In the genomic region with DNA sequence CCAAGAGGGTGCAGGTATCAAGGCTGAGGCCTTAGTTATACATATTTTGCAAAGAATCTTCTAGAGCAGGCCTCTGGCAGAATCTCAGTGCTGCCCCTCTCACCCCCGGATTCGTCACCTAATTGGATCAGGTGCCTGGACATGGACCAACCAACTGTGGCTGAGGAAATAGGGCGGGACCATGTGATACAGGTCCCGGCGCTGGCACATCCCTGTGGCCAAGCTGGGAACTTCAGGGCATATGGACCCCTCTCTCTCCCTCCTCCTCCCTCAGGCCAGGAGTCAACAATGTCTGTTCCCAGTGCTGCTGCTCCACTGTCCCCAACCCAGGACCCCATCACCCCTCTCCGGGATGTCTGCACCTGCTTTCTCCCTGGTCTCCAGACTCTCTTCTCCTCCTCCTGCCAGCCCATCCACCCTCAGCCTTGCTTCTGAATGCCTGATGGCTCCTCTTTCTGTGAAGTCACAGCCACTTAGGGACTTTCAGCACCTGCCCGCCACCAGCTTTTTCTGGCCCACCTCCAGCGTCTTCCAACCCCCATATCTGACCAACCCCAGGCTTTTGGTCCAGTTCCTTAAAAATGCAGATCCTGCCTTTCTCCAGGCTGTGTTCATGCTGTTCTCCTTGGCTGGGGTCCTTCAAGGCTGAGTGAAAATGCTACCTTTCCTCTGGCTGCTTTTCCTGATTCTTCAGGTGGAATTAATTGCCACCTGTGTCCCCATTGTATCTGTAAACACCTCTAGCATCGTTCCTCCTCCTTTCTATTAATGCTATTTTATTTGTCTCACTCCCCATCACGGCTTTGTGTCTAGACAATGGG, we compare ENCODE assay signal across 10 cellular contexts. TPM values are rescaled to one million over a fixed set of nuclear protein-coding genes. Genes with fewer than 3 reads are reported as not detected.
DNase-seq lines count a peak whose midpoint lies in the region; TF ChIP-seq lines count a peak whose summit lies in the region.
"Had no signal": no experiment of that assay in that cellular context is flagged by ENCODE, and none has a peak within 500 bp of the region (broad histone marks: within the 10 kb centered on the region; RNA-seq: fewer than 3 reads in every experiment).

No MANE protein-coding gene starts in this region.

- in situ Hi-C loops in astrocyte of the cerebellum (cut with HindIII; ENCODE audit: low sequenced_read_pairs), result no loop called here

- peaks cover 10% of the 10 kb centered on the region for H3K4me1 Mint-ChIP-seq in osteocyte (ENCODE audit: unreplicated experiment)

- H3K36me3 Mint-ChIP-seq in osteocyte (ENCODE audit: unreplicated experiment), result no peaks in the 10 kb centered on the region
- H3K36me3 Mint-ChIP-seq: activated naive CD4-positive, alpha-beta T cell treated with anti-CD3 and anti-CD28 coated beads, Interleukin-2, amount 50 U/mL, for 72 hours had no signal

- no peak overlapping the region for H3K4me3 Mint-ChIP-seq in osteocyte (ENCODE audit: unreplicated experiment)

- TF ChIP-seq CTCF in astrocyte of the cerebellum (IDR thresholded peaks at IDR 0.05; ENCODE audit: low read depth, low read length, missing control alignments) (peak; percentile 45), osteocyte (IDR thresholded peaks at IDR 0.05) (peak; percentile 34)

- peaks cover 17% of the 10 kb centered on the region for H3K27me3 Mint-ChIP-seq in osteocyte (ENCODE audit: unreplicated experiment)

- DNase-seq in NCI-H2227 (lab: John Stamatoyannopoulos, UW; ENCODE audit: unreplicated experiment) (peak; percentile 18), NCI-H2227 treated with DMSO at 0.1 percent for 48 hours (lab: John Stamatoyannopoulos, UW) (no peak), NCI-H1436 (lab: John Stamatoyannopoulos, UW) (peak; percentile 81), astrocyte of the cerebellum (ENCODE audit: low read depth) (no peak), osteocyte (ENCODE audit: extremely low spot score, unreplicated experiment) (no peak), ureter (ENCODE audit: low spot score) (no peak), DMS114 treated with DMSO at 0.1 percent for 48 hours (lab: John Stamatoyannopoulos, UW; ENCODE audit: unreplicated experiment) (no peak), cerebellar nuclear complex (lab: John Stamatoyannopoulos, UW) (no peak)

- no peak overlapping the region for H3K27ac Mint-ChIP-seq in osteocyte (ENCODE audit: unreplicated experiment)
- H3K27ac Mint-ChIP-seq: activated naive CD4-positive, alpha-beta T cell treated with anti-CD3 and anti-CD28 coated beads, Interleukin-2, amount 50 U/mL, for 72 hours had no signal

- H3K9me3 Mint-ChIP-seq in osteocyte (ENCODE audit: unreplicated experiment), result no peaks in the 10 kb centered on the region
- H3K9me3 Mint-ChIP-seq: activated naive CD4-positive, alpha-beta T cell treated with anti-CD3 and anti-CD28 coated beads, Interleukin-2, amount 50 U/mL, for 72 hours had no signal

- no peak overlapping the region for H3K4me3 ChIP-seq in astrocyte of the cerebellum (ENCODE audit: low read depth, low read length)
- H3K4me3 ChIP-seq: BLaER1 treated with 17β-estradiol and CSF1 and Interleukin-3, amounts not matched to agents 10 nM and 100 nM had no signal

RNA-seq across cellular contexts. Expression of gene MLN, which starts 19.0 kb away (rescaled TPM):
- not detected in 2 replicates for total RNA-seq in osteocyte
- not detected for total RNA-seq in ureter
- total RNA-seq: activated naive CD4-positive, alpha-beta T cell treated with anti-CD3 and anti-CD28 coated beads, Interleukin-2, amount 50 U/mL, for 72 hours had no signal

RNA-seq across cellular contexts. Expression of gene LEMD2, which starts 33.9 kb away (rescaled TPM):
- total RNA-seq in osteocyte (69.3 and 70.4 TPM in 2 replicates), ureter (71.0 TPM)

Comparison
In these comparisons a context has a peak if more than half of its experiments do, and no peak if none do; other contexts are left out.
1. DNase-seq: peak in NCI-H2227 (single experiment) and NCI-H1436 (single experiment); none in NCI-H2227 treated with DMSO at 0.1 percent for 48 hours (single experiment), astrocyte of the cerebellum (single experiment), osteocyte (single experiment), ureter (single experiment), DMS114 treated with DMSO at 0.1 percent for 48 hours (single experiment) and cerebellar nuclear complex (0 of 2).